Comparison of ENCODE assay signal across 24 cellular contexts in genomic region chr11:61848631-61849030, GRCh38. TPM values are rescaled to one million over a fixed set of nuclear protein-coding genes. Genes with fewer than 3 reads are reported as not detected.
"Had no signal": no experiment of that assay in that cellular context is flagged by ENCODE, and none has a peak within 500 bp of the region (broad histone marks: within the 10 kb centered on the region; RNA-seq: fewer than 3 reads in every experiment).

No MANE protein-coding gene starts in this region.

- H3K27ac ChIP-seq: SJSA1 had no signal

- H3K4me1 ChIP-seq: SJSA1 had no signal

- DNase-seq: IMR-90, Karpas-422, KG1, MG63, NCI-H1092, NCI-H1105 treated with DMSO at 0.1 percent for 48 hours, NCI-H1417 treated with DMSO at 0.1 percent for 48 hours, NCI-H146, NCI-H1694 treated with DMSO at 0.1 percent for 48 hours, NCI-H1930, NCI-H2081, NCI-H2107, NCI-H2227 treated with DMSO at 0.1 percent for 48 hours, NCI-H524 treated with DMSO at 0.1 percent for 48 hours, NCI-H69, NCI-H774, PC-3, Right ventricle myocardium superior, SIG-M5, SK-N-SH had no signal

- H3K36me3 ChIP-seq: MG63, SJSA1 had no signal

- H3K9ac ChIP-seq: SK-N-SH had no signal

- ATAC-seq: HepG2, Panc1, PC-3 had no signal

- H3K4me3 ChIP-seq: MG63, SJSA1 had no signal

- H3K9me3 ChIP-seq: MG63, SJSA1, SK-N-SH had no signal

- H3K27me3 ChIP-seq: MG63, SJSA1 had no signal

RNA-seq across cellular contexts. Expression of gene FADS1, which starts 31.8 kb away (rescaled TPM):
- total RNA-seq: OCI-LY7 had no signal
